28 cellular contexts compared by ENCODE assay signal in genomic region chr4:57064120-57064519, GRCh38. TPM values are rescaled to one million over a fixed set of nuclear protein-coding genes. Genes with fewer than 3 reads are reported as not detected.
DNase-seq lines count a peak whose midpoint lies in the region; ATAC-seq and TF ChIP-seq lines count a peak whose summit lies in the region.
"Had no signal": no experiment of that assay in that cellular context is flagged by ENCODE, and none has a peak within 500 bp of the region (broad histone marks: within the 10 kb centered on the region; RNA-seq: fewer than 3 reads in every experiment).

No MANE protein-coding gene starts in this region.

- H3K79me2 ChIP-seq in H9 (ENCODE audit: insufficient read depth, low read length): no peaks in the 10 kb centered on the region

- H3K36me3 Mint-ChIP-seq in chondrocyte (ENCODE audit: low read depth) (peaks cover 40% of the 10 kb centered on the region), osteocyte (ENCODE audit: unreplicated experiment) (peaks cover 61% of the 10 kb centered on the region), H9 (ENCODE audit: insufficient read depth in 1 of 3, low read depth in 3 of 3) (no peaks in the 10 kb centered on the region; a peak in 1 of 7 replicates)

- H2BK120ac ChIP-seq in H9 (ENCODE audit: low read depth, low read length, poor library complexity, severe bottlenecking): no peak overlapping the region

- no peak overlapping the region for H3K4me2 ChIP-seq in H9 (ENCODE audit: insufficient read depth, insufficient read length, low read length)
- H3K4me2 ChIP-seq: BLaER1 had no signal

- 54 to 80% methylated on average over 1 to 2 of the region's 2 CpGs for WGBS in transverse colon (ENCODE audit: low coverage in 1 of 2), 2 donors
- WGBS in H9 (ENCODE audit: extremely low coverage, insufficient read length, low lambda C conversion rate): no CpG with 5 or more reads among the region's 2 CpGs

- no peak overlapping the region for H2BK12ac ChIP-seq in H9 (ENCODE audit: insufficient read length, low read depth, low read length)

- H3K4me3 Mint-ChIP-seq in chondrocyte (ENCODE audit: unreplicated experiment) (peak overlapping the region; percentile 8), osteocyte (ENCODE audit: unreplicated experiment) (peak overlapping the region; percentile 33), H9 (no peak overlapping the region)
- H3K4me3 Mint-ChIP-seq: activated CD4-positive, alpha-beta T cell treated with anti-CD3 and anti-CD28 coated beads for 36 hours; activated naive CD4-positive, alpha-beta T cell treated with anti-CD3 and anti-CD28 coated beads for 36 hours; activated T-cell treated with anti-CD3 and anti-CD28 coated beads, Interleukin-2, amount 50 U/mL, for 72 hours; effector memory CD8-positive, alpha-beta T cell; nephron progenitor cell had no signal

- H3K27ac ChIP-seq in left ventricle myocardium inferior (replicated peaks) (peak overlapping the region; percentile 87), transverse colon (peak overlapping the region; percentile 73 to 77 (median 74)), H9 (ENCODE audit: insufficient read length, low read depth, low read length) (no peak overlapping the region)
- H3K27ac ChIP-seq: BLaER1 had no signal

- H3K14ac ChIP-seq in H9 (ENCODE audit: insufficient read depth, low read length): no peak overlapping the region

- H3K56ac ChIP-seq in H9 (ENCODE audit: insufficient read length, low read depth, low read length): no peak overlapping the region

- TF ChIP-seq POLR2A in transverse colon (IDR thresholded peaks at IDR 0.05): no peak

- no peak overlapping the region for H4K91ac ChIP-seq in H9 (ENCODE audit: insufficient read length, low read depth, low read length)

- no peaks in the 10 kb centered on the region for H3K23me2 ChIP-seq in H9 (ENCODE audit: insufficient read length, low read depth, low read length, poor library complexity, severe bottlenecking)

- H3K36me3 ChIP-seq in left ventricle myocardium inferior: no peaks in the 10 kb centered on the region
- no peaks in the 10 kb centered on the region for H3K36me3 ChIP-seq in transverse colon
- H3K36me3 ChIP-seq: esophagus squamous epithelium had no signal

- in situ Hi-C loops in transverse colon (cut with MboI; ENCODE audit: low pct_ligation_motif_present in 1 of 4, low pct_unique_long_range_greater_than_20kb in 1 of 4, low sequenced_read_pairs in 3 of 4): no loop called here

- H3K27me3 Mint-ChIP-seq in chondrocyte (ENCODE audit: low read depth) (no peaks in the 10 kb centered on the region), osteocyte (ENCODE audit: unreplicated experiment) (no peaks in the 10 kb centered on the region), H9 (ENCODE audit: low read depth) (peaks cover 3% of the 10 kb centered on the region; the same call in 1 of the 2 replicates)

- H3K79me1 ChIP-seq in H9 (ENCODE audit: insufficient read depth, low read depth, low read length, poor library complexity, severe bottlenecking): no peaks in the 10 kb centered on the region

- TF ChIP-seq EP300 in transverse colon (IDR thresholded peaks at IDR 0.05; ENCODE audit: low read depth): no peak

- peaks cover 100% of the 10 kb centered on the region for H3K4me1 Mint-ChIP-seq in chondrocyte (ENCODE audit: low read depth)
- H3K4me1 Mint-ChIP-seq in osteocyte (ENCODE audit: unreplicated experiment): peaks cover 97% of the 10 kb centered on the region
- no peaks in the 10 kb centered on the region for H3K4me1 Mint-ChIP-seq in H9
- H3K4me1 Mint-ChIP-seq: activated CD4-positive, alpha-beta T cell treated with anti-CD3 and anti-CD28 coated beads for 36 hours had no signal

- H3T11ph ChIP-seq in H9 (ENCODE audit: low read length): no peak overlapping the region

- H4K5ac ChIP-seq in H9 (ENCODE audit: insufficient read length, low read depth, low read length): no peak overlapping the region

- H2BK20ac ChIP-seq in H9 (ENCODE audit: low read depth, low read length, poor library complexity, severe bottlenecking): no peak overlapping the region

- ATAC-seq in Right ventricle myocardium superior (ENCODE audit: poor library complexity): no peak
- ATAC-seq in GM18867 (IDR thresholded peaks at IDR 0.05; ENCODE audit: unreplicated experiment): no peak
- ATAC-seq: activated CD4-positive, alpha-beta T cell treated with anti-CD3 and anti-CD28 coated beads for 36 hours; activated T-cell treated with anti-CD3 and anti-CD28 coated beads, Interleukin-2, amount 50 U/mL, for 72 hours; effector memory CD8-positive, alpha-beta T cell; left colon had no signal

- DNase-seq in left ventricle myocardium inferior (no peak), Right ventricle myocardium superior (no peak), chondrocyte (ENCODE audit: low spot score) (no peak), osteocyte (ENCODE audit: extremely low spot score, unreplicated experiment) (no peak), transverse colon (no peak), H9 (no peak)
- DNase-seq in stimulated activated CD4-positive, alpha-beta T cell treated with anti-CD3 and anti-CD28 coated beads, Interleukin-12 subunit alpha, Interleukin-12 subunit beta, amount 100 ng/mL, for 4 hours: no peak
- DNase-seq: ACHN; activated CD4-positive, alpha-beta T cell treated with anti-CD3 and anti-CD28 coated beads for 36 hours; activated naive CD4-positive, alpha-beta T cell treated with anti-CD3 and anti-CD28 coated beads for 36 hours; activated T-cell treated with anti-CD3 and anti-CD28 coated beads, Interleukin-2, amount 50 U/mL, for 72 hours; anterior cingulate cortex; Calu3; effector memory CD8-positive, alpha-beta T cell; esophagus squamous epithelium; left colon; NCI-H1105; NCI-H2029; NCI-H774; nephron progenitor cell; OCI-M1; posterior cingulate gyrus; SHP77 treated with DMSO at 0.1 percent for 48 hours; stimulated activated CD4-positive, alpha-beta T cell treated with anti-CD3 and anti-CD28 coated beads, Interleukin-4, amount 100 ng/mL, for 1 hour; stimulated activated naive CD4-positive, alpha-beta T cell treated with Interleukin-2 at 50 U/mL for 16 hours; T-helper 1 cell had no signal

- no peak overlapping the region for H2AK5ac ChIP-seq in H9 (ENCODE audit: insufficient read length, low read length)

- H4K8ac ChIP-seq in H9 (replicated peaks; ENCODE audit: insufficient read length, low read depth, low read length): no peak overlapping the region

- H3K9ac ChIP-seq in H9 (ENCODE audit: extremely low read depth, insufficient read length, low read length): no peak overlapping the region
- H3K9ac ChIP-seq: BLaER1 had no signal

- TF ChIP-seq CTCF in left ventricle myocardium inferior (IDR thresholded peaks at IDR 0.05; ENCODE audit: borderline replicate concordance) (no peak), chondrocyte (IDR thresholded peaks at IDR 0.05) (no peak), osteocyte (IDR thresholded peaks at IDR 0.05) (no peak), transverse colon (IDR thresholded peaks at IDR 0.05) (no peak), H9 (conservative IDR thresholded peaks at IDR 0.05) (no peak)

- H3K4me1 ChIP-seq in left ventricle myocardium inferior (peaks cover 87% of the 10 kb centered on the region), transverse colon (peaks cover 6 to 47% (median 20%) of the 10 kb centered on the region in 4 donors), H9 (ENCODE audit: insufficient read depth, low read length) (no peaks in the 10 kb centered on the region)

- H3K23ac ChIP-seq in H9 (ENCODE audit: insufficient read length, low read depth, low read length): no peak overlapping the region

- H3K9me3 ChIP-seq in left ventricle myocardium inferior (replicated peaks): no peaks in the 10 kb centered on the region
- no peaks in the 10 kb centered on the region for H3K9me3 ChIP-seq in transverse colon
- no peaks in the 10 kb centered on the region for H3K9me3 ChIP-seq in H9 (ENCODE audit: control insufficient read depth, low read depth, low read length)
- H3K9me3 ChIP-seq: esophagus squamous epithelium had no signal

- no peak overlapping the region for H3K4ac ChIP-seq in H9 (ENCODE audit: low read depth, low read length)

- H3K4me3 ChIP-seq in left ventricle myocardium inferior (no peak overlapping the region), transverse colon (no peak overlapping the region)
- H3K4me3 ChIP-seq: BLaER1 had no signal

- H3K9me3 Mint-ChIP-seq in chondrocyte (ENCODE audit: low read depth): no peaks in the 10 kb centered on the region
- peaks cover 2% of the 10 kb centered on the region for H3K9me3 Mint-ChIP-seq in osteocyte (ENCODE audit: unreplicated experiment)
- no peaks in the 10 kb centered on the region for H3K9me3 Mint-ChIP-seq in H9
- H3K9me3 Mint-ChIP-seq: activated naive CD4-positive, alpha-beta T cell treated with anti-CD3 and anti-CD28 coated beads for 36 hours; effector memory CD8-positive, alpha-beta T cell; nephron progenitor cell had no signal

- intact Hi-C loops in left ventricle myocardium inferior (cut with micrococcal nuclease): no loop called here
- intact Hi-C loops in Right ventricle myocardium superior (cut with DNase I): no loop called here
- intact Hi-C loops in transverse colon (cut with DNase I; ENCODE audit: low total_unique reads): no loop called here

- no peak overlapping the region for H2AFZ ChIP-seq in H9 (ENCODE audit: low read length)

- no peaks in the 10 kb centered on the region for H4K20me1 ChIP-seq in H9 (ENCODE audit: control insufficient read depth, insufficient read depth, insufficient read length)

- H3K18ac ChIP-seq in H9 (ENCODE audit: insufficient read length, low read depth, low read length): no peak overlapping the region

- H2BK5ac ChIP-seq in H9 (ENCODE audit: insufficient read length, low read length): no peak overlapping the region

- no peak overlapping the region for H2BK15ac ChIP-seq in H9 (ENCODE audit: low read depth, low read length)

- H3K27ac Mint-ChIP-seq in chondrocyte (ENCODE audit: unreplicated experiment) (peak overlapping the region; percentile 98), osteocyte (ENCODE audit: unreplicated experiment) (peak overlapping the region; percentile 92), H9 (no peak overlapping the region)
- H3K27ac Mint-ChIP-seq: activated CD4-positive, alpha-beta T cell treated with anti-CD3 and anti-CD28 coated beads for 36 hours; activated naive CD4-positive, alpha-beta T cell treated with anti-CD3 and anti-CD28 coated beads for 36 hours; activated T-cell treated with anti-CD3 and anti-CD28 coated beads, Interleukin-2, amount 50 U/mL, for 72 hours; effector memory CD8-positive, alpha-beta T cell; nephron progenitor cell had no signal

- H3K27me3 ChIP-seq in left ventricle myocardium inferior (ENCODE audit: low read depth): no peaks in the 10 kb centered on the region
- no peaks in the 10 kb centered on the region for H3K27me3 ChIP-seq in transverse colon
- no peaks in the 10 kb centered on the region for H3K27me3 ChIP-seq in H9 (ENCODE audit: insufficient read depth, low read length)
- H3K27me3 ChIP-seq: BLaER1, esophagus squamous epithelium had no signal

RNA-seq across cellular contexts. Expression of gene IGFBP7, which starts 46.1 kb away (rescaled TPM):
- total RNA-seq in left ventricle myocardium inferior (698 TPM), Right ventricle myocardium superior (769 TPM), chondrocyte (3,991 to 5,189 TPM (median 5,125 TPM) in 3 replicates), osteocyte (3,484 and 3,576 TPM in 2 replicates), transverse colon (100 to 1,000 TPM in 3 of 4 donors, 10 to 100 TPM in 1; 96.1 to 646 (median 126) TPM), H9 (2021) (0.37 and 0.42 TPM in 2 replicates)
- total RNA-seq: activated CD4-positive, alpha-beta T cell treated with anti-CD3 and anti-CD28 coated beads for 36 hours; activated T-cell treated with anti-CD3 and anti-CD28 coated beads, Interleukin-2, amount 50 U/mL, for 72 hours had no signal

Comparison
In these comparisons a context has a peak if more than half of its experiments do, and no peak if none do; other contexts are left out.
1. H3K27ac Mint-ChIP-seq: peak in chondrocyte (single experiment) and osteocyte (single experiment); none in H9 (0 of 3).
2. H3K4me3 Mint-ChIP-seq: peak in chondrocyte (single experiment) and osteocyte (single experiment); none in H9 (0 of 2).
3. RNA of gene IGFBP7, which starts 46.1 kb away (total RNA-seq): 3,991 to 5,189 TPM in chondrocyte, 3,484 to 3,576 TPM in osteocyte, 769 TPM in Right ventricle myocardium superior (single experiment), 698 TPM in left ventricle myocardium inferior (single experiment) and 96.1 to 646 TPM in transverse colon; 0.37 to 0.42 TPM in H9; every median in the first group is over 10 times any median in the second.